ENCODE assay signal across 8 cellular contexts in the genomic region with DNA sequence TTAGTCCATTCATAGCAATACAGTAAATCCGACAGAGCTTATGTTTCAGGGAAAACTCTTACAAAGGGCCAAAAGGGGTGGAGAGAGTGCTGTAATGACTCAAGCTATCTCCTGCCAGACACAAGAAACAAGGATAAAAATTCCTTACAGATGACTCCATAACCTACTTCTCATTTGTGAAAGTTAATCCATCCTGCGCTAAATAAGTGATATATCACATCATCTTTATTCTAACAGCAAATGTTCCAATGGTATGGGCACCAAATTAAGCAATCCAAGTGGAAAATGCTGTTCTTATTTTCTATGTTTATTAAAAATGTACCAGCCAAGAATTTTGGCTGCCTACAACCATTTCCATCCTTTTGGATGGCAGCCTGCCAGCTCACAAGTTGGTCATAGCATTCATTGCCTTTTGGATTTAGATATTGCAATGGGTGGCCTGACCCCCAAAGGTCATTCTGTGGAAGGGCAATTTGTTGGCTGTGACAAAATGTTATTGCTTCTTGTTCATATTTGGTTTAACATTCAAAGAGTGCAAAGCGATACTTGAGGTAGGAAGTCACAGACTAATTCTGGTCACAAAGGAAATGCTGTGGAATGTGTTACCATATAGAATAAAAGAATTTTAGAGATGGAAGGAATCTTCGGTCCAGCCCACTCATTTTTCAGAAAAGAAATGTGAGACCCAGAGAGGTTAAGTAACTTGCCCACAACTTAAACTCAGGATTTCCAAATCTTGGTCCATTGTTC. TPM values are rescaled to one million over a fixed set of nuclear protein-coding genes. Genes with fewer than 3 reads are reported as not detected.
A peak's percentile ranks its signal among the peaks of the same experiment; 100 is the strongest.
DNase-seq lines count a peak whose midpoint lies in the region; ATAC-seq, FAIRE-seq and TF ChIP-seq lines count a peak whose summit lies in the region.

No MANE protein-coding gene starts in this region.

- H2BK120ac ChIP-seq in H9 (ENCODE audit: low read depth, low read length, poor library complexity, severe bottlenecking): no peak overlapping the region

- no CpG with 5 or more reads among the region's 4 CpGs for WGBS in H9 (ENCODE audit: extremely low coverage, insufficient read length, low lambda C conversion rate)
- 52 to 61% methylated on average over 4 of the region's 4 CpGs for WGBS in heart right ventricle, 2 donors
- WGBS in smooth muscle cell (ENCODE audit: low lambda C conversion rate): 23% methylated on average over 4 of the region's 4 CpGs

- H3T11ph ChIP-seq in H9 (ENCODE audit: low read length): no peak overlapping the region

- H2BK12ac ChIP-seq in H9 (ENCODE audit: insufficient read length, low read depth, low read length): no peak overlapping the region

- H3K9ac ChIP-seq in H9 (ENCODE audit: extremely low read depth, insufficient read length, low read length) (no peak overlapping the region), smooth muscle cell (ENCODE audit: low read depth) (peak overlapping the region; percentile 21)

- H3K18ac ChIP-seq in H9 (ENCODE audit: insufficient read length, low read depth, low read length): no peak overlapping the region

- peaks cover 0 to 5% of the 10 kb centered on the region in 2 experiments; a peak in 1 of 5 replicates for H3K9me3 Mint-ChIP-seq in H9
- no peaks in the 10 kb centered on the region for H3K9me3 Mint-ChIP-seq in nephron progenitor cell

- H2BK5ac ChIP-seq in H9 (ENCODE audit: insufficient read length, low read length): no peak overlapping the region

- H2AFZ ChIP-seq in ACC112 (ENCODE audit: low read length, unreplicated experiment): no peak overlapping the region
- H2AFZ ChIP-seq in H9 (ENCODE audit: low read length): no peak overlapping the region
- H2AFZ ChIP-seq in smooth muscle cell (ENCODE audit: low read depth): no peak overlapping the region

- TF ChIP-seq CTCF in H9 (conservative IDR thresholded peaks at IDR 0.05): peak; percentile 59
- peak in 3 of 9 donors; percentile 33 to 47 (median 36) for TF ChIP-seq CTCF in heart right ventricle (IDR thresholded peaks at IDR 0.05)
- TF ChIP-seq CTCF in smooth muscle cell (IDR thresholded peaks at IDR 0.05; ENCODE audit: borderline replicate concordance, insufficient read depth, poor library complexity, severe bottlenecking): no peak
- TF ChIP-seq CTCF in nephron progenitor cell (IDR thresholded peaks at IDR 0.05): no peak

- DNase-seq in H9 (no peak), heart right ventricle (peak in 1 of 2 donors; percentile 52), smooth muscle cell (lab: John Stamatoyannopoulos, UW; ENCODE audit: unreplicated experiment) (no peak), nephron progenitor cell (no peak)

- H3K36me3 Mint-ChIP-seq in H9 (ENCODE audit: insufficient read depth in 1 of 3, low read depth in 3 of 3): peaks cover 5 to 16% (median 6%) of the 10 kb centered on the region in 3 experiments; a peak in 5 of 7 replicates
- no peaks in the 10 kb centered on the region for H3K36me3 Mint-ChIP-seq in nephron progenitor cell (ENCODE audit: low read depth)

- H4K8ac ChIP-seq in H9 (replicated peaks; ENCODE audit: insufficient read length, low read depth, low read length): no peak overlapping the region

- no peak overlapping the region for H3K4ac ChIP-seq in H9 (ENCODE audit: low read depth, low read length)

- no peaks in the 10 kb centered on the region for H3K79me1 ChIP-seq in H9 (ENCODE audit: insufficient read depth, low read depth, low read length, poor library complexity, severe bottlenecking)

- H3K4me1 Mint-ChIP-seq in H9 (peaks cover 15 to 21% of the 10 kb centered on the region in 2 experiments), nephron progenitor cell (peaks cover 37% of the 10 kb centered on the region)

- intact Hi-C loops in heart right ventricle (cut with DNase I): loop anchor here in 8 of 10 donors (2.0 to 10.0 kb wide), 11 partner anchors 37 to 181 kb away; no protein-coding TSS in a partner anchor

- peak overlapping the region; percentile 44 for H3K4me3 ChIP-seq in ACC112 (ENCODE audit: low read depth, low read length)
- H3K4me3 ChIP-seq in heart right ventricle: peak overlapping the region in 1 of 10 donors; percentile 13
- H3K4me3 ChIP-seq in smooth muscle cell: no peak overlapping the region

- no peaks in the 10 kb centered on the region for H3K27me3 ChIP-seq in ACC112 (ENCODE audit: insufficient read depth, low read length)
- H3K27me3 ChIP-seq in H9 (ENCODE audit: insufficient read depth, low read length): no peaks in the 10 kb centered on the region
- H3K27me3 ChIP-seq in heart right ventricle: peaks cover 0 to 36% (median 0%) of the 10 kb centered on the region in 7 donors
- no peaks in the 10 kb centered on the region for H3K27me3 ChIP-seq in smooth muscle cell (ENCODE audit: low read depth)

- peak overlapping the region; percentile 88 for H3K27ac ChIP-seq in ACC112 (ENCODE audit: low read depth, low read length)
- H3K27ac ChIP-seq in H9 (ENCODE audit: insufficient read length, low read depth, low read length): no peak overlapping the region
- peak overlapping the region in 9 of 10 donors; percentile 15 to 100 (median 96) for H3K27ac ChIP-seq in heart right ventricle
- H3K27ac ChIP-seq in smooth muscle cell (ENCODE audit: low read depth): peak overlapping the region; percentile 99

- no peak overlapping the region for H2BK15ac ChIP-seq in H9 (ENCODE audit: low read depth, low read length)

- H3K4me3 Mint-ChIP-seq in H9 (no peak overlapping the region), nephron progenitor cell (no peak overlapping the region)

- no peaks in the 10 kb centered on the region; the same call in 1 of the 2 replicates for H3K27me3 Mint-ChIP-seq in H9 (ENCODE audit: low read depth)
- H3K27me3 Mint-ChIP-seq in nephron progenitor cell (ENCODE audit: low read depth, poor library complexity): peaks cover 9% of the 10 kb centered on the region

- H3K23me2 ChIP-seq in H9 (ENCODE audit: insufficient read length, low read depth, low read length, poor library complexity, severe bottlenecking): peaks cover 3% of the 10 kb centered on the region

- no peak overlapping the region for H4K5ac ChIP-seq in H9 (ENCODE audit: insufficient read length, low read depth, low read length)

- no peak overlapping the region for H3K4me2 ChIP-seq in H9 (ENCODE audit: insufficient read depth, insufficient read length, low read length)
- peak overlapping the region; percentile 99 for H3K4me2 ChIP-seq in smooth muscle cell

- FAIRE-seq in TTC549 (lab: Jason Lieb, UNC): peak; percentile 70

- peaks cover 38% of the 10 kb centered on the region for H3F3A ChIP-seq in smooth muscle cell (ENCODE audit: low read depth)

- H3K27ac Mint-ChIP-seq in H9 (no peak overlapping the region), nephron progenitor cell (no peak overlapping the region)

- H4K91ac ChIP-seq in H9 (ENCODE audit: insufficient read length, low read depth, low read length): no peak overlapping the region

- H3K79me2 ChIP-seq in ACC112 (ENCODE audit: control insufficient read depth, insufficient read depth, low read length, unreplicated experiment): peaks cover 25% of the 10 kb centered on the region
- H3K79me2 ChIP-seq in H9 (ENCODE audit: insufficient read depth, low read length): peaks cover 15% of the 10 kb centered on the region; the same call in 1 of the 2 replicates
- H3K79me2 ChIP-seq in smooth muscle cell (ENCODE audit: low read depth): peaks cover 21% of the 10 kb centered on the region

- no peak overlapping the region for H3K23ac ChIP-seq in H9 (ENCODE audit: insufficient read length, low read depth, low read length)

- no peak overlapping the region for H2BK20ac ChIP-seq in H9 (ENCODE audit: low read depth, low read length, poor library complexity, severe bottlenecking)

- H4K20me1 ChIP-seq in H9 (ENCODE audit: control insufficient read depth, insufficient read depth, insufficient read length) (no peaks in the 10 kb centered on the region), smooth muscle cell (ENCODE audit: low read depth) (peaks cover 16% of the 10 kb centered on the region)

- ATAC-seq in heart right ventricle (peak in 4 of 8 donors; percentile 23 to 36 (median 30)), GM21515 (IDR thresholded peaks at IDR 0.05; ENCODE audit: unreplicated experiment) (no peak), GM18867 (IDR thresholded peaks at IDR 0.05; ENCODE audit: unreplicated experiment) (no peak)

- H3K56ac ChIP-seq in H9 (ENCODE audit: insufficient read length, low read depth, low read length): no peak overlapping the region

- H3K9me3 ChIP-seq in H9 (ENCODE audit: control insufficient read depth, low read depth, low read length) (no peaks in the 10 kb centered on the region), heart right ventricle (no peaks in the 10 kb centered on the region), smooth muscle cell (replicated peaks; ENCODE audit: low read depth) (no peaks in the 10 kb centered on the region)

- H3K36me3 ChIP-seq in ACC112 (ENCODE audit: insufficient read depth, low read length) (no peaks in the 10 kb centered on the region), heart right ventricle (no peaks in the 10 kb centered on the region), smooth muscle cell (ENCODE audit: low read depth) (no peaks in the 10 kb centered on the region)

- no peak overlapping the region for H2AK5ac ChIP-seq in H9 (ENCODE audit: insufficient read length, low read length)

- H3K14ac ChIP-seq in H9 (ENCODE audit: insufficient read depth, low read length): no peak overlapping the region

- H3K4me1 ChIP-seq in ACC112 (ENCODE audit: control insufficient read depth, insufficient read depth, low read length, unreplicated experiment) (peaks cover 36% of the 10 kb centered on the region), H9 (ENCODE audit: insufficient read depth, low read length) (no peaks in the 10 kb centered on the region), heart right ventricle (peaks cover 0 to 56% (median 24%) of the 10 kb centered on the region in 9 donors), smooth muscle cell (ENCODE audit: low read depth) (peaks cover 15% of the 10 kb centered on the region)

RNA-seq across cellular contexts. Expression of gene ENAH, which starts 2.8 kb away (rescaled TPM):
- total RNA-seq in H9 (2021) (284 and 285 TPM in 2 replicates), heart right ventricle (100 to 1,000 TPM in 6 of 10 donors, 10 to 100 TPM in 4; 63.3 to 201 (median 115) TPM), smooth muscle cell (147 and 170 TPM in 2 replicates)
- polyA plus RNA-seq in heart right ventricle (10 to 100 TPM; 12.4 to 16.4 TPM), smooth muscle cell (39.3 and 70.5 TPM in 2 replicates)
